25 cellular contexts compared by ENCODE assay signal in the genomic region with DNA sequence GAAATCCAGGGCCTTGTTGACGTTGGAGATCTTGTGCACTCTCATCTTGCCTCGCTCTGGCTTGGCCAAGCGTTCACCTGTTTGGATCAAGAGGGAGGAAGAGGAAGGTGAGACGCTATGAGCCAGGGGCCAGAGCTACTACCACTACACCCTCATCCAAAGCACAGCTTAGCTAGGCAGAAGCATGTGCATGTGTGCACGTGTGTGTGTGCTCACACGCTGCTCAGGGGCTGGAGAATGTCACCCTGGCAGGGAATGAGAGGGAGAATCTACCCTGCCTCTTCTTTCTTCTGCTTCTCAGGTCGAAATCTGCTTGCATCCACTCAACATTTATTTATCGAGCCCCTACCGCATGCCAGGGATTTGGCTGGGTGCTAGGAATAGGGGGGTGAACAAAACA. TPM values are rescaled to one million over a fixed set of nuclear protein-coding genes. Genes with fewer than 3 reads are reported as not detected.
DNase-seq lines count a peak whose midpoint lies in the region; ATAC-seq, FAIRE-seq and TF ChIP-seq lines count a peak whose summit lies in the region.
"Had no signal": no experiment of that assay in that cellular context is flagged by ENCODE, and none has a peak within 500 bp of the region (broad histone marks: within the 10 kb centered on the region; RNA-seq: fewer than 3 reads in every experiment).

No MANE protein-coding gene starts in this region.

- peaks cover 4% of the 10 kb centered on the region for H3K9me3 Mint-ChIP-seq in CD8-positive, alpha-beta T cell

- peaks cover 62% of the 10 kb centered on the region for H3K4me1 ChIP-seq in CD8-positive, alpha-beta T cell (ENCODE audit: insufficient read depth, low read length)
- peaks cover 56% of the 10 kb centered on the region for H3K4me1 ChIP-seq in rectal smooth muscle tissue (ENCODE audit: control insufficient read depth, insufficient read depth, low read length)
- H3K4me1 ChIP-seq in small intestine (ENCODE audit: control insufficient read depth in 2 of 2, insufficient read depth in 1 of 2, low read depth in 1 of 2, low read length in 1 of 2) = no peaks in the 10 kb centered on the region

- no peak for TF ChIP-seq CTCF in CD8-positive, alpha-beta T cell (IDR thresholded peaks at IDR 0.05)

- peaks cover 81% of the 10 kb centered on the region for H3K36me3 Mint-ChIP-seq in CD8-positive, alpha-beta T cell
- H3K36me3 Mint-ChIP-seq: IgD-negative memory B cell had no signal

- peaks cover 69% of the 10 kb centered on the region for H3K4me1 Mint-ChIP-seq in CD8-positive, alpha-beta T cell (ENCODE audit: low read depth)
- H3K4me1 Mint-ChIP-seq: IgD-negative memory B cell; stimulated activated effector memory CD8-positive, alpha-beta T cell treated with anti-CD3 and anti-CD28 coated beads, Interleukin-12 subunit alpha, Interleukin-12 subunit beta, amount 100 ng/mL, for 72 hours had no signal

- FAIRE-seq in HTR-8/SVneo (lab: Jason Lieb, UNC) = peak; percentile 90
- no peak for FAIRE-seq in small intestine (lab: Jason Lieb, UNC)
- FAIRE-seq: bronchial epithelial cell had no signal

- H3K27ac ChIP-seq in CD8-positive, alpha-beta T cell (ENCODE audit: low read depth, low read length) = peak overlapping the region; percentile 5
- H3K27ac ChIP-seq in epithelial cell of prostate (peak overlapping the region; percentile 37), rectal smooth muscle tissue (ENCODE audit: low read depth, low read length) (peak overlapping the region; percentile 87), small intestine (ENCODE audit: low read depth in 1 of 2, low read length in 1 of 2) (no peak overlapping the region)
- H3K27ac ChIP-seq: WERI-Rb-1 had no signal

- H3K9ac ChIP-seq in rectal smooth muscle tissue (ENCODE audit: low read length) = no peak overlapping the region

- 82 to 86% (median 84%) methylated on average over 9 of the region's 9 CpGs for WGBS in small intestine, 3 donors

- CTCF ChIA-PET in CD8-positive, alpha-beta T cell (lab: Charles Lee) = interaction anchor here (1.5 to 7.6 kb wide), 2 partner anchors 8 to 19 kb away, joined by 4 to 67 read pairs; no protein-coding TSS in a partner anchor

- POLR2A ChIA-PET in CD8-positive, alpha-beta T cell (lab: Charles Lee) = no interaction called here

- H3K9me3 ChIP-seq in CD8-positive, alpha-beta T cell (ENCODE audit: low read length) = peaks cover 3% of the 10 kb centered on the region
- no peaks in the 10 kb centered on the region for H3K9me3 ChIP-seq in small intestine (ENCODE audit: control insufficient read depth, low read depth)

- no peak overlapping the region for H3K4me3 ChIP-seq in CD8-positive, alpha-beta T cell (ENCODE audit: low read depth, low read length)
- H3K4me3 ChIP-seq in rectal smooth muscle tissue (ENCODE audit: low read length) (no peak overlapping the region), small intestine (ENCODE audit: low read depth in 1 of 2, low read length in 2 of 2) (no peak overlapping the region)
- H3K4me3 ChIP-seq: lung, spleen had no signal

- H3K27me3 ChIP-seq in CD8-positive, alpha-beta T cell (ENCODE audit: insufficient read depth, low read length) = no peaks in the 10 kb centered on the region
- H3K27me3 ChIP-seq in rectal smooth muscle tissue (ENCODE audit: control insufficient read depth, insufficient read depth, low read length) (no peaks in the 10 kb centered on the region), small intestine (ENCODE audit: control insufficient read depth in 2 of 2, insufficient read depth in 2 of 2, low read length in 2 of 2) (no peaks in the 10 kb centered on the region)

- ATAC-seq in CD8-positive, alpha-beta T cell = no peak
- ATAC-seq in HG02610 (IDR thresholded peaks at IDR 0.05; ENCODE audit: unreplicated experiment) = no peak
- ATAC-seq: stimulated activated effector memory CD8-positive, alpha-beta T cell treated with anti-CD3 and anti-CD28 coated beads, Interleukin-12 subunit alpha, Interleukin-12 subunit beta, amount 100 ng/mL, for 72 hours had no signal

- DNase-seq in CD8-positive, alpha-beta T cell = no peak
- DNase-seq in HTR-8/SVneo (ENCODE audit: insufficient read length, low spot score) (no peak), epithelial cell of prostate (ENCODE audit: low read depth, low spot score) (no peak), small intestine (no peak), SKM-1 treated with dmso at 0.1 percent for 144 hours (lab: John Stamatoyannopoulos, UW; ENCODE audit: unreplicated experiment) (no peak)
- DNase-seq: activated CD4-positive, alpha-beta T cell treated with anti-CD3 and anti-CD28 coated beads, Interleukin-2, amount 10 ng/mL, durations not matched to agents 7 days and 5 days; activated CD8-positive, alpha-beta memory T cell treated with anti-CD3 and anti-CD28 coated beads, Interleukin-2, amount 50 U/mL, for 4 hours; amniotic stem cell; cortex of kidney; NCI-H1105 treated with DMSO at 0.1 percent for 48 hours; NCI-H2081; NCI-H774; nucleus accumbens; spleen; stimulated activated CD4-positive, alpha-beta T cell treated with anti-CD3 and anti-CD28 coated beads, Interleukin-2, amount 100 ng/mL, for 48 hours; WERI-Rb-1 had no signal

- no peaks in the 10 kb centered on the region for H3K27me3 Mint-ChIP-seq in CD8-positive, alpha-beta T cell (ENCODE audit: low read depth)
- H3K27me3 Mint-ChIP-seq: activated CD4-positive, alpha-beta T cell treated with anti-CD3 and anti-CD28 coated beads, Interleukin-2, amount 10 ng/mL, durations not matched to agents 7 days and 5 days had no signal

- no peak overlapping the region for H3K4me3 Mint-ChIP-seq in CD8-positive, alpha-beta T cell
- H3K4me3 Mint-ChIP-seq: activated CD4-positive, alpha-beta T cell treated with anti-CD3 and anti-CD28 coated beads, Interleukin-2, amount 10 ng/mL, durations not matched to agents 7 days and 5 days; CD14-positive monocyte; IgD-negative memory B cell; stimulated activated effector memory CD8-positive, alpha-beta T cell treated with anti-CD3 and anti-CD28 coated beads, Interleukin-12 subunit alpha, Interleukin-12 subunit beta, amount 100 ng/mL, for 72 hours; T-helper 2 cell treated with Interferon-gamma antibody and Interleukin-4, amounts not matched to agents 5 μg/mL and 100 μg/mL, for 36 hours had no signal

- intact Hi-C loops in CD8-positive, alpha-beta T cell (cut with DNase I, micrococcal nuclease) = no loop called here

- peak overlapping the region; percentile 60 for H3K27ac Mint-ChIP-seq in CD8-positive, alpha-beta T cell
- H3K27ac Mint-ChIP-seq: activated CD4-positive, alpha-beta T cell treated with anti-CD3 and anti-CD28 coated beads, Interleukin-2, amount 10 ng/mL, durations not matched to agents 7 days and 5 days; activated T-helper 2 cell treated with anti-CD3 and anti-CD28 coated beads, Interferon-gamma antibody, Interleukin-2, Interleukin-4, amounts not matched to agents 10 μg/mL and 5 μg/mL and 100 μg/mL, durations not matched to agents 14 hours and 24 hours and 36 hours; IgD-negative memory B cell; stimulated activated effector memory CD8-positive, alpha-beta T cell treated with anti-CD3 and anti-CD28 coated beads, Interleukin-12 subunit alpha, Interleukin-12 subunit beta, amount 100 ng/mL, for 72 hours; T-helper 2 cell treated with Interferon-gamma antibody and Interleukin-4, amounts not matched to agents 5 μg/mL and 100 μg/mL, for 36 hours had no signal

- H3K36me3 ChIP-seq in CD8-positive, alpha-beta T cell (ENCODE audit: insufficient read depth, low read length) = peaks cover 48% of the 10 kb centered on the region
- H3K36me3 ChIP-seq in rectal smooth muscle tissue (ENCODE audit: control insufficient read depth, insufficient read depth, low read length) (peaks cover 16% of the 10 kb centered on the region), small intestine (ENCODE audit: control insufficient read depth in 2 of 2, insufficient read depth in 2 of 2, low read length in 2 of 2) (peaks cover 0 to 5% of the 10 kb centered on the region in 2 donors)

RNA-seq across cellular contexts. Expression of a gene that starts 58.1 kb away (rescaled TPM):
- total RNA-seq in CD8-positive, alpha-beta T cell = 100 to 1,000 TPM; 153 to 161 TPM
- 10 to 100 TPM in 2 of 3 donors, 1 to 10 TPM in 1; 6.7 to 55.9 (median 10.3) TPM for polyA plus RNA-seq in small intestine

Comparison
In these comparisons a context has a peak if more than half of its experiments do, and no peak if none do; other contexts are left out.
1. H3K27ac ChIP-seq: peak in CD8-positive, alpha-beta T cell (single experiment), epithelial cell of prostate (single experiment) and rectal smooth muscle tissue (single experiment); none in small intestine (0 of 2).